19 cellular contexts compared by ENCODE assay signal in the genomic region with DNA sequence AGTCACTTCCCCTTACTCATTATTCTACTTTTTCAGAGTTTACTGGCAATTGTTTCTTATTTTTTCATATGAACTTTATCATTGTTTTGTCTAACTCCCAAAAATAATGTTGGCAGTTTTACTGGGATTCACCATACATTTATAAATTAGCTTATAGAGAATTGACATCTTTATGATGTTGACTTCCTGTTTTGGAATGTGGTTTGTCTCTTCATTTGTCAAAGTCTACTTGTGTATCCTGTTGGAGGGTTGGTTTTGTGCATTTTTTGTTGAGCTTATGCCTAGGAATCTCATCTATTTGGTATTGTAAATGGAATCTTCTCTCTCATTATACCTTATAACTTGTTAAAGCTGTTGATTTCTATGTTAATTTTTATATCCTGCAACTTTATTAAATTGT. TPM values are rescaled to one million over a fixed set of nuclear protein-coding genes. Genes with fewer than 3 reads are reported as not detected.
DNase-seq lines count a peak whose midpoint lies in the region; ATAC-seq, FAIRE-seq and TF ChIP-seq lines count a peak whose summit lies in the region.
"Had no signal": no experiment of that assay in that cellular context is flagged by ENCODE, and none has a peak within 500 bp of the region (broad histone marks: within the 10 kb centered on the region; RNA-seq: fewer than 3 reads in every experiment).

No MANE protein-coding gene starts in this region.

- no peak for DNase-seq in activated T-cell treated with anti-CD3 and anti-CD28 coated beads, Interleukin-2, amount 50 U/mL, for 72 hours
- DNase-seq in activated T-cell treated with anti-CD3 and anti-CD28 coated beads for 4 hours (no peak), PC-3 (peak; percentile 48), GM19238 (ENCODE audit: insufficient read length, low spot score) (no peak), anterior cingulate cortex (lab: John Stamatoyannopoulos, UW) (no peak)
- DNase-seq: midbrain; NCI-H1417 treated with DMSO at 0.1 percent for 48 hours; NCI-H345; SIG-M5; stimulated activated CD4-positive, alpha-beta T cell treated with anti-CD3 and anti-CD28 coated beads, Interleukin-4, amount 100 ng/mL, for 1 hour; tibial artery had no signal

- peaks cover 68% of the 10 kb centered on the region for H3K4me1 Mint-ChIP-seq in activated T-cell treated with anti-CD3 and anti-CD28 coated beads, Interleukin-2, amount 50 U/mL, for 72 hours (ENCODE audit: low read depth)

- no peak for TF ChIP-seq CTCF in PC-3 (conservative IDR thresholded peaks at IDR 0.05; ENCODE audit: low read depth, low read length)

- FAIRE-seq in endometrium (lab: Jason Lieb, UNC) = peak; percentile 86
- FAIRE-seq: islet of Langerhans had no signal

- no peak overlapping the region for H3K4me2 ChIP-seq in PC-3 (ENCODE audit: low read length)

- no peaks in the 10 kb centered on the region for H3K9me2 ChIP-seq in PC-3 (replicated peaks; ENCODE audit: low read length)

- H3K27ac ChIP-seq in PC-3 (ENCODE audit: low read length) = no peak overlapping the region
- H3K27ac ChIP-seq: epithelial cell of prostate, tibial artery had no signal

- no peaks in the 10 kb centered on the region for H3K9me3 Mint-ChIP-seq in activated T-cell treated with anti-CD3 and anti-CD28 coated beads, Interleukin-2, amount 50 U/mL, for 72 hours
- H3K9me3 Mint-ChIP-seq: activated naive CD4-positive, alpha-beta T cell treated with anti-CD3 and anti-CD28 coated beads, Interleukin-2, amount 50 U/mL, for 72 hours had no signal

- no TSS peak for BruUV-seq in PC-3 (replicated peaks; lab: Mats Ljungman, UMichigan)

- H3K36me3 Mint-ChIP-seq in activated T-cell treated with anti-CD3 and anti-CD28 coated beads, Interleukin-2, amount 50 U/mL, for 72 hours (ENCODE audit: insufficient read depth in 2 of 2) = peaks cover 0 to 7% of the 10 kb centered on the region in 2 donors
- H3K36me3 Mint-ChIP-seq: activated naive CD4-positive, alpha-beta T cell treated with anti-CD3 and anti-CD28 coated beads, Interleukin-2, amount 50 U/mL, for 72 hours had no signal

- ATAC-seq in activated T-cell treated with anti-CD3 and anti-CD28 coated beads, Interleukin-2, amount 50 U/mL, for 72 hours (replicated peaks in 1 of 2) = no peak
- ATAC-seq in PC-3 (no peak), HG02970 (IDR thresholded peaks at IDR 0.05; ENCODE audit: low FRiP score, unreplicated experiment) (no peak), HG02623 (IDR thresholded peaks at IDR 0.05; ENCODE audit: unreplicated experiment) (no peak)
- ATAC-seq: activated naive CD4-positive, alpha-beta T cell treated with anti-CD3 and anti-CD28 coated beads, Interleukin-2, amount 50 U/mL, for 72 hours; HCT116; sciatic nerve had no signal

- H3K4me1 ChIP-seq in PC-3 (ENCODE audit: insufficient read depth, low read length) = peaks cover 10% of the 10 kb centered on the region

- no peaks in the 10 kb centered on the region for H3K27me3 ChIP-seq in PC-3 (ENCODE audit: low read length)
- H3K27me3 ChIP-seq: tibial artery had no signal

- peak overlapping the region; percentile 8 for H3K27ac Mint-ChIP-seq in activated T-cell treated with anti-CD3 and anti-CD28 coated beads, Interleukin-2, amount 50 U/mL, for 72 hours
- H3K27ac Mint-ChIP-seq: activated naive CD4-positive, alpha-beta T cell treated with anti-CD3 and anti-CD28 coated beads, Interleukin-2, amount 50 U/mL, for 72 hours had no signal

- POLR2A ChIA-PET in PC-3 (lab: Charles Lee; ENCODE audit: unreplicated experiment) = interaction anchor here (0.7 kb wide), 1 partner anchor 107 kb away, joined by 5 read pairs; no protein-coding TSS in a partner anchor

- no peak overlapping the region for H2AFZ ChIP-seq in PC-3 (ENCODE audit: low read length)

- peaks cover 91% of the 10 kb centered on the region for H3K79me2 ChIP-seq in PC-3 (ENCODE audit: low read length)

- no peaks in the 10 kb centered on the region for H3F3A ChIP-seq in PC-3 (ENCODE audit: low read length, unreplicated experiment)

- peak overlapping the region in 1 of 2 donors; percentile 59 for H3K4me3 Mint-ChIP-seq in activated T-cell treated with anti-CD3 and anti-CD28 coated beads, Interleukin-2, amount 50 U/mL, for 72 hours

- peaks cover 61% of the 10 kb centered on the region for H4K20me1 ChIP-seq in PC-3 (ENCODE audit: low read length)

- CTCF ChIA-PET in PC-3 (lab: Charles Lee) = no interaction called here

- H3K4me3 ChIP-seq in PC-3 (ENCODE audit: low read length) = no peak overlapping the region
- H3K4me3 ChIP-seq: tibial artery had no signal

- H3K9me3 ChIP-seq in PC-3 (ENCODE audit: low read length) = no peaks in the 10 kb centered on the region
- H3K9me3 ChIP-seq: tibial artery had no signal

- H3K36me3 ChIP-seq in PC-3 (ENCODE audit: low read depth, low read length) = no peaks in the 10 kb centered on the region
- H3K36me3 ChIP-seq: tibial artery had no signal

- no peak overlapping the region for H3K9ac ChIP-seq in PC-3 (ENCODE audit: low read length)

- no peaks in the 10 kb centered on the region for H3K27me3 Mint-ChIP-seq in activated T-cell treated with anti-CD3 and anti-CD28 coated beads, Interleukin-2, amount 50 U/mL, for 72 hours (ENCODE audit: low read depth)

- intact Hi-C loops in PC-3 (cut with micrococcal nuclease) = no loop called here

RNA-seq across cellular contexts. Expression of a gene that starts 16.4 kb away (rescaled TPM):
- 10 to 100 TPM; 33.2 to 37.2 TPM for total RNA-seq in activated T-cell treated with anti-CD3 and anti-CD28 coated beads, Interleukin-2, amount 50 U/mL, for 72 hours
- total RNA-seq in PC-3 (2014; rRNA removed) = 16.8 and 20.6 TPM in 2 replicates
